In the genomic region with DNA sequence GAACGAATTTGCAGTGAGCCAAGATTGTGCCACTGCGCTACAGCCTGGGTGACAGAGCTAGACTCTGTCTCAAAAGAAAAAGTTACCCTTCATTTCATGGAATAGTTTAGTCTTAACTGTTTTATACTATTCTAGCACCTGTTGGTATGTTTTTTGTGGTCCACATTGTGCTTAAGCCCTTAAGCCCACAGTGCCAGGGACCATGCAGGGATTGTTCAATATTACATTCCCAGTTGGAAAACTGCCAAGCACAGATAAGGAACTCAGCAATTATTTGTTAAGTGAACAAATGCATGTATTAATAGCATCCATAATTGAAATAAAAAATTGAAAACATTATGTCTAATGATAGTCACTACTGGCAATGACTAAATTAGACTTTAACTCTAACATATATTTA, we compare ENCODE assay signal across 23 cellular contexts.
"Had no signal": no experiment of that assay in that cellular context is flagged by ENCODE, and none has a peak within 500 bp of the region (broad histone marks: within the 10 kb centered on the region; RNA-seq: fewer than 3 reads in every experiment).

No MANE protein-coding gene starts in this region.

- H3K36me3 ChIP-seq: gastrocnemius medialis, lower lobe of right lung, neutrophil, pancreas, right lobe of liver, thoracic aorta, upper lobe of left lung had no signal

- H3K36me3 Mint-ChIP-seq: naive thymus-derived CD8-positive, alpha-beta T cell; stimulated activated naive B cell treated with anti-CD40 and anti-IgM and Interleukin-4, amounts not matched to agents 10 μg/mL and 1 μg/mL and 100 μg/mL, for 72 hours had no signal

- H3K4me3 Mint-ChIP-seq: endodermal cell; naive thymus-derived CD8-positive, alpha-beta T cell; stimulated activated naive B cell treated with anti-CD40 and anti-IgM and Interleukin-4, amounts not matched to agents 10 μg/mL and 1 μg/mL and 100 μg/mL, for 72 hours; stimulated activated naive CD8-positive, alpha-beta T cell treated with anti-CD3 and anti-CD28 coated beads, Interleukin-15, Interleukin-2, amounts not matched to agents 100 ng/mL and 50 ng/mL, for 24 hours had no signal

- H3K27ac Mint-ChIP-seq: endodermal cell; naive thymus-derived CD8-positive, alpha-beta T cell; stimulated activated naive B cell treated with anti-CD40 and anti-IgM and Interleukin-4, amounts not matched to agents 10 μg/mL and 1 μg/mL and 100 μg/mL, for 72 hours; stimulated activated naive CD8-positive, alpha-beta T cell treated with anti-CD3 and anti-CD28 coated beads, Interleukin-15, Interleukin-2, amounts not matched to agents 100 ng/mL and 50 ng/mL, for 24 hours had no signal

- H3K4me1 Mint-ChIP-seq: endodermal cell; naive thymus-derived CD8-positive, alpha-beta T cell; stimulated activated naive B cell treated with anti-CD40 and anti-IgM and Interleukin-4, amounts not matched to agents 10 μg/mL and 1 μg/mL and 100 μg/mL, for 72 hours had no signal

- H3K4me3 ChIP-seq: dorsolateral prefrontal cortex, gastrocnemius medialis, lower lobe of right lung, pancreas, right lobe of liver, thoracic aorta, tibial nerve, upper lobe of left lung had no signal

- H3K27ac ChIP-seq: dorsolateral prefrontal cortex, epithelial cell of prostate, gastrocnemius medialis, lower lobe of right lung, neutrophil, pancreas, right lobe of liver, thoracic aorta, tibial nerve, upper lobe of left lung had no signal

- H3K27me3 Mint-ChIP-seq: naive thymus-derived CD8-positive, alpha-beta T cell; stimulated activated naive B cell treated with anti-CD40 and anti-IgM and Interleukin-4, amounts not matched to agents 10 μg/mL and 1 μg/mL and 100 μg/mL, for 72 hours; stimulated activated naive CD8-positive, alpha-beta T cell treated with anti-CD3 and anti-CD28 coated beads, Interleukin-15, Interleukin-2, amounts not matched to agents 100 ng/mL and 50 ng/mL, for 24 hours had no signal

- H3K4me1 ChIP-seq: gastrocnemius medialis, lower lobe of right lung, pancreas, right lobe of liver, tibial nerve, upper lobe of left lung had no signal

- DNase-seq: dorsolateral prefrontal cortex; effector CD4-positive, alpha-beta T cell; endodermal cell; foreskin fibroblast; gastrocnemius medialis; head of caudate nucleus; left ventricle myocardium superior; lower lobe of right lung; naive thymus-derived CD8-positive, alpha-beta T cell; pancreas; retina; right lobe of liver; small intestine; stimulated activated CD4-positive, alpha-beta T cell treated with anti-CD3 and anti-CD28 coated beads, Interleukin-15, amount 100 ng/mL, for 24 hours; stimulated activated CD4-positive, alpha-beta T cell treated with anti-CD3 and anti-CD28 coated beads, Interleukin-2, amount 100 ng/mL, for 48 hours; stimulated activated naive B cell treated with anti-CD40 and anti-IgM and Interleukin-4, amounts not matched to agents 10 μg/mL and 1 μg/mL and 100 μg/mL, for 72 hours; upper lobe of left lung had no signal

- H3K27me3 ChIP-seq: dorsolateral prefrontal cortex, gastrocnemius medialis, neutrophil, pancreas, right lobe of liver, tibial nerve, upper lobe of left lung had no signal

- H3K9me3 Mint-ChIP-seq: endodermal cell had no signal

- ATAC-seq: esophagus mucosa; gastrocnemius medialis; left ventricle myocardium superior; lower lobe of right lung; naive thymus-derived CD8-positive, alpha-beta T cell; pancreas; right lobe of liver; stimulated activated naive B cell treated with anti-CD40 and anti-IgM and Interleukin-4, amounts not matched to agents 10 μg/mL and 1 μg/mL and 100 μg/mL, for 72 hours had no signal

- H3K9me3 ChIP-seq: gastrocnemius medialis, lower lobe of right lung, neutrophil, pancreas, right lobe of liver, thoracic aorta, tibial nerve, upper lobe of left lung had no signal
